ENCODE assay signal across 8 cellular contexts in genomic region chr5:1644810-1645571, GRCh38.
DNase-seq lines count a peak whose midpoint lies in the region; ATAC-seq and TF ChIP-seq lines count a peak whose summit lies in the region.

No MANE protein-coding gene starts in this region.

- no peaks in the 10 kb centered on the region for H3K36me3 ChIP-seq in BE2C
- H3K36me3 ChIP-seq in NT2/D1 (ENCODE audit: insufficient read depth, insufficient read length, low read length): no peaks in the 10 kb centered on the region

- H3K27me3 ChIP-seq in BE2C: peaks cover 28% of the 10 kb centered on the region
- peaks cover 36% of the 10 kb centered on the region for H3K27me3 ChIP-seq in NT2/D1 (ENCODE audit: insufficient read depth, insufficient read length)

- DNase-seq in BE2C (peak; percentile 83), HT-29 (ENCODE audit: low spot score) (peak; percentile 95), NT2/D1 (ENCODE audit: low read depth, low spot score) (peak; percentile 82), epithelial cell of esophagus (ENCODE audit: low read depth) (peak; percentile 72), mucosa of gallbladder (ENCODE audit: low spot score) (peak; percentile 82)
- peak; percentile 93 for DNase-seq in activated CD8-positive, alpha-beta memory T cell treated with anti-CD3 and anti-CD28 coated beads, Interleukin-2, amount 50 U/mL, for 48 hours
- peak; percentile 65 to 76 for DNase-seq in stimulated activated CD8-positive, alpha-beta memory T cell treated with anti-CD3 and anti-CD28 coated beads, Interleukin-2, amount 100 ng/mL, for 48 hours (ENCODE audit: low read depth in 2 of 2)

- TF ChIP-seq CTCF in BE2C (IDR thresholded peaks at IDR 0.05; ENCODE audit: low read depth, low read length) (peak; percentile 79), epithelial cell of esophagus (IDR thresholded peaks at IDR 0.05; ENCODE audit: insufficient read depth, low read depth, low read length, missing control alignments) (peak; percentile 76)

- H3K4me3 ChIP-seq in BE2C (ENCODE audit: low read depth, low read length) (peak overlapping the region; percentile 35), NT2/D1 (ENCODE audit: insufficient read length, low read depth) (peak overlapping the region; percentile 15), epithelial cell of esophagus (ENCODE audit: low read length) (peak overlapping the region; percentile 18)

- H3K9me3 ChIP-seq in BE2C: no peaks in the 10 kb centered on the region
- H3K9me3 ChIP-seq in NT2/D1 (ENCODE audit: insufficient read depth, low read length): no peaks in the 10 kb centered on the region

- no peaks in the 10 kb centered on the region for H3K4me1 ChIP-seq in BE2C
- no peaks in the 10 kb centered on the region for H3K4me1 ChIP-seq in NT2/D1 (ENCODE audit: insufficient read depth, insufficient read length)

- H3K9ac ChIP-seq in NT2/D1 (ENCODE audit: insufficient read length, low read depth): peak overlapping the region; percentile 56

- ATAC-seq in GM19328 (IDR thresholded peaks at IDR 0.05; ENCODE audit: unreplicated experiment): peak; percentile 83

Comparison
In these comparisons a context has a peak if more than half of its experiments do, and no peak if none do; other contexts are left out.
1. Peak in every context shown above with its lines: DNase-seq, ATAC-seq and H3K4me3 ChIP-seq.